ENCODE assay signal across 1 cellular context in the genomic region with DNA sequence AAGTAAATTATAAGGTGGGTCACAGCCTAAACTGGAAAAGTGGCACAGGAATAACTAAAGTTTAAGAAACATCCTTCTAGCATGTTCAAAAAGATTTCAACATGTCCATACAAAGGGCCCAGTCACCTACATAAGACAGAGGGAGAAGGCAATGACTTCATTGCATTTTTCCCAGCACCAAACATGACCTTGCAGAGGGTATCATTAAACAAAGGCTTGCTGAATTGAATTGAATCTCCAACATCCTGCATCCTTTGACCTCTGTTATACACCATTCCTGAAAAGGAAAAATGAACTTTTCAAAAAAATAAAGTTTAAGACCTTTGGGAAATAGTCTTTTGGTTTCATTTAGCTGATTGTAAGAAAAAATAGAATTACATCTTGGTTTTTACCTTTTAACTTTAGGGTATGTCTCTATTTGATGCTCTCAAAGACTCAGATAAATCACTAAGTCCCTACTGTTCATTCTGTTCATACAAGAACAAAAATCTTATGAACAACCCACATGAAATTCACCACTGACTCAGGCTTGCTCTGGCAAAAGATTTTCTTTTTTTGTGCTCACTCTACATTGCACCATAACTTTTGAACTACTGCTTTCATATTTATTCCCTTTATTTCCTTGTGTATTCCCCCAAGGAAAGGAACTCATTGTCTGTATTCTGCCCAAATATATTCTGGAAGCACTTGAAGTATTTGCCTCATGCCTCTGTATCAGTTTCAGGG.
TF ChIP-seq lines count a peak whose summit lies in the region.

No MANE protein-coding gene starts in this region.

TF ChIP-seq in endothelial cell of umbilical vein, 7 proteins besides CTCF, POLR2A, EP300 and RAD21:
- TF ChIP-seq JUN (IDR thresholded peaks at IDR 0.05; ENCODE audit: borderline replicate concordance, insufficient read depth, insufficient read length, low read depth), result no peak
- TF ChIP-seq MYC (IDR thresholded peaks at IDR 0.05; ENCODE audit: low read depth, low read length), result no peak
- TF ChIP-seq GATA2 (IDR thresholded peaks at IDR 0.05; ENCODE audit: insufficient read depth, insufficient read length, low read depth, low read length), result no peak
- TF ChIP-seq FOS (IDR thresholded peaks at IDR 0.05; ENCODE audit: borderline replicate concordance, insufficient read depth, low read length), result no peak
- TF ChIP-seq EZH2 (IDR thresholded peaks at IDR 0.05; ENCODE audit: borderline replicate concordance, low read depth, low read length, severe bottlenecking), result no peak
